In the genomic region with DNA sequence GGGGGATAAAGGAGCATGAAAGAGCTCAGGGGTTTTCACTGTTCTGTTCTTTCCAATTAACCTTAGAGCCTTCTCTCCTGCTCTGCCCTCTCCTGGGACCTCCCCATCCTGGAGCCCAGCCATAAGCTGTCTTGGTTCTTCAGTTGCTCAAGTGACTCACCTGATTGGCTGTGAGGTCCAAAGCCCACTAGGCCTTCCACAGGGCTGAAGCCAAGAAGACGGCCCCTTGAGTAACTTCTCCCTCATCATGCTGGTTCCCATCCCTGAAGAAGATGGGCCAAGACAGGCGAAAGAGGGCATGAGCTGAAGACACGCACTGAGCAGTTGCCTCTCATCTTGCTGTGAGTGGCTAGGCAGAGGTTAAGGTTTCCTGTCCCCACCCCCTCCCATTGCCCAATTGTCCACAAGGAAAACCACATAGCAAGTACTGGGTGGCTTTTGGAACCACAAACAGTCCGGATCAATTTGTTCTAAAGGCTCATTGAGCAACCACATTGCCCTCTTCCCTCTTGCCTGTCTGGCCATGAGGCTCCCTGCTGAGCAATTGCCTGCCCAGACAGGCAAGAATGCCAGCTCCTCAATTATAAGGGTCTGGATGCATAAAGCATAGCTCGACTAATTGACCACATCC, we compare ENCODE assay signal across 1 cellular context.
TF ChIP-seq lines count a peak whose summit lies in the region.

No MANE protein-coding gene starts in this region.

TF ChIP-seq in HepG2, 621 proteins besides CTCF, POLR2A, EP300 and RAD21 (continued from another document and continues in another):
- TF ChIP-seq AKNA (CRISPR knock-in tag; IDR thresholded peaks at IDR 0.05; ENCODE audit: borderline replicate concordance): no peak
- TF ChIP-seq, protein P1, sequence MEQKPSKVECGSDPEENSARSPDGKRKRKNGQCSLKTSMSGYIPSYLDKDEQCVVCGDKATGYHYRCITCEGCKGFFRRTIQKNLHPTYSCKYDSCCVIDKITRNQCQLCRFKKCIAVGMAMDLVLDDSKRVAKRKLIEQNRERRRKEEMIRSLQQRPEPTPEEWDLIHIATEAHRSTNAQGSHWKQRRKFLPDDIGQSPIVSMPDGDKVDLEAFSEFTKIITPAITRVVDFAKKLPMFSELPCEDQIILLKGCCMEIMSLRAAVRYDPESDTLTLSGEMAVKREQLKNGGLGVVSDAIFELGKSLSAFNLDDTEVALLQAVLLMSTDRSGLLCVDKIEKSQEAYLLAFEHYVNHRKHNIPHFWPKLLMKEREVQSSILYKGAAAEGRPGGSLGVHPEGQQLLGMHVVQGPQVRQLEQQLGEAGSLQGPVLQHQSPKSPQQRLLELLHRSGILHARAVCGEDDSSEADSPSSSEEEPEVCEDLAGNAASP (CRISPR knock-in tag; IDR thresholded peaks at IDR 0.05; ENCODE audit: borderline replicate concordance): peak; percentile 40; the same call in 1 of the 2 replicates
- TF ChIP-seq MAFF (IDR thresholded peaks at IDR 0.05; ENCODE audit: low read depth, low read length): no peak
- no peak for TF ChIP-seq ZNF777 (CRISPR knock-in tag; IDR thresholded peaks at IDR 0.05)
- TF ChIP-seq, protein P2, sequence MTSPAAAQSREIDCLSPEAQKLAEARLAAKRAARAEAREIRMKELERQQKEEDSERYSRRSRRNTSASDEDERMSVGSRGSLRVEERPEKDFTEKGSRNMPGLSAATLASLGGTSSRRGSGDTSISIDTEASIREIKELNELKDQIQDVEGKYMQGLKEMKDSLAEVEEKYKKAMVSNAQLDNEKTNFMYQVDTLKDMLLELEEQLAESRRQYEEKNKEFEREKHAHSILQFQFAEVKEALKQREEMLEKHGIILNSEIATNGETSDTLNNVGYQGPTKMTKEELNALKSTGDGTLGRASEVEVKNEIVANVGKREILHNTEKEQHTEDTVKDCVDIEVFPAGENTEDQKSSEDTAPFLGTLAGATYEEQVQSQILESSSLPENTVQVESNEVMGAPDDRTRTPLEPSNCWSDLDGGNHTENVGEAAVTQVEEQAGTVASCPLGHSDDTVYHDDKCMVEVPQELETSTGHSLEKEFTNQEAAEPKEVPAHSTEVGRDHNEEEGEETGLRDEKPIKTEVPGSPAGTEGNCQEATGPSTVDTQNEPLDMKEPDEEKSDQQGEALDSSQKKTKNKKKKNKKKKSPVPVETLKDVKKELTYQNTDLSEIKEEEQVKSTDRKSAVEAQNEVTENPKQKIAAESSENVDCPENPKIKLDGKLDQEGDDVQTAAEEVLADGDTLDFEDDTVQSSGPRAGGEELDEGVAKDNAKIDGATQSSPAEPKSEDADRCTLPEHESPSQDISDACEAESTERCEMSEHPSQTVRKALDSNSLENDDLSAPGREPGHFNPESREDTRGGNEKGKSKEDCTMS (CRISPR knock-in tag; conservative IDR thresholded peaks at IDR 0.05): no peak
- TF ChIP-seq, protein P3, sequence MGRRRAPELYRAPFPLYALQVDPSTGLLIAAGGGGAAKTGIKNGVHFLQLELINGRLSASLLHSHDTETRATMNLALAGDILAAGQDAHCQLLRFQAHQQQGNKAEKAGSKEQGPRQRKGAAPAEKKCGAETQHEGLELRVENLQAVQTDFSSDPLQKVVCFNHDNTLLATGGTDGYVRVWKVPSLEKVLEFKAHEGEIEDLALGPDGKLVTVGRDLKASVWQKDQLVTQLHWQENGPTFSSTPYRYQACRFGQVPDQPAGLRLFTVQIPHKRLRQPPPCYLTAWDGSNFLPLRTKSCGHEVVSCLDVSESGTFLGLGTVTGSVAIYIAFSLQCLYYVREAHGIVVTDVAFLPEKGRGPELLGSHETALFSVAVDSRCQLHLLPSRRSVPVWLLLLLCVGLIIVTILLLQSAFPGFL (CRISPR knock-in tag; IDR thresholded peaks at IDR 0.05): no peak
- peak; percentile 54; the same call in 1 of the 2 replicates for TF ChIP-seq HOXD1 (CRISPR knock-in tag; IDR thresholded peaks at IDR 0.05)
- no peak for TF ChIP-seq ZNF557 (CRISPR knock-in tag; IDR thresholded peaks at IDR 0.05)
- TF ChIP-seq MAZ (IDR thresholded peaks at IDR 0.05; ENCODE audit: borderline replicate concordance, low read depth, low read length): 0 out of 2 replicates have a peak, but pooled peaks have one; percentile 48
- TF ChIP-seq MAZ (CRISPR knock-in tag; IDR thresholded peaks at IDR 0.05; ENCODE audit: low read depth): peak; percentile 83
- no peak; the same call in 1 of the 2 replicates for TF ChIP-seq AKAP8 (CRISPR knock-in tag; IDR thresholded peaks at IDR 0.05)
- 0 out of 2 replicates have a peak, but pooled peaks have one; percentile 8 for TF ChIP-seq RFX5 (IDR thresholded peaks at IDR 0.05; ENCODE audit: low read depth, low read length)
- no peak; the same call in 1 of the 2 replicates for TF ChIP-seq ZNF383 (CRISPR knock-in tag; IDR thresholded peaks at IDR 0.05; ENCODE audit: borderline replicate concordance)
- peak; percentile 97 for TF ChIP-seq GATAD2A (CRISPR knock-in tag; IDR thresholded peaks at IDR 0.05)
- TF ChIP-seq ZNF816 (CRISPR knock-in tag; IDR thresholded peaks at IDR 0.05; ENCODE audit: borderline replicate concordance): no peak; the same call in 1 of the 2 replicates
- TF ChIP-seq TEAD3 (CRISPR knock-in tag; optimal IDR thresholded peaks at IDR 0.05; ENCODE audit: borderline replicate concordance): peak; percentile 85
- TF ChIP-seq GTF2F1 (IDR thresholded peaks at IDR 0.05; ENCODE audit: low read length): no peak
- no peak for TF ChIP-seq ZNF530 (CRISPR knock-in tag; IDR thresholded peaks at IDR 0.05; ENCODE audit: low read depth)
- no peak for TF ChIP-seq ATAD3A (CRISPR knock-in tag; IDR thresholded peaks at IDR 0.05)
- TF ChIP-seq ZKSCAN8 (CRISPR knock-in tag; IDR thresholded peaks at IDR 0.05; ENCODE audit: borderline replicate concordance): 0 out of 2 replicates have a peak, but pooled peaks have one; percentile 19
- TF ChIP-seq HNRNPL (IDR thresholded peaks at IDR 0.05; ENCODE audit: low read depth, low read length): no peak
- TF ChIP-seq SMAD1 (CRISPR knock-in tag; IDR thresholded peaks at IDR 0.05; ENCODE audit: borderline replicate concordance, low read depth): 0 out of 2 replicates have a peak, but pooled peaks have one; percentile 36
- no peak; the same call in 1 of the 2 replicates for TF ChIP-seq ZNF749 (CRISPR knock-in tag; IDR thresholded peaks at IDR 0.05; ENCODE audit: borderline replicate concordance)
- TF ChIP-seq, protein P4, sequence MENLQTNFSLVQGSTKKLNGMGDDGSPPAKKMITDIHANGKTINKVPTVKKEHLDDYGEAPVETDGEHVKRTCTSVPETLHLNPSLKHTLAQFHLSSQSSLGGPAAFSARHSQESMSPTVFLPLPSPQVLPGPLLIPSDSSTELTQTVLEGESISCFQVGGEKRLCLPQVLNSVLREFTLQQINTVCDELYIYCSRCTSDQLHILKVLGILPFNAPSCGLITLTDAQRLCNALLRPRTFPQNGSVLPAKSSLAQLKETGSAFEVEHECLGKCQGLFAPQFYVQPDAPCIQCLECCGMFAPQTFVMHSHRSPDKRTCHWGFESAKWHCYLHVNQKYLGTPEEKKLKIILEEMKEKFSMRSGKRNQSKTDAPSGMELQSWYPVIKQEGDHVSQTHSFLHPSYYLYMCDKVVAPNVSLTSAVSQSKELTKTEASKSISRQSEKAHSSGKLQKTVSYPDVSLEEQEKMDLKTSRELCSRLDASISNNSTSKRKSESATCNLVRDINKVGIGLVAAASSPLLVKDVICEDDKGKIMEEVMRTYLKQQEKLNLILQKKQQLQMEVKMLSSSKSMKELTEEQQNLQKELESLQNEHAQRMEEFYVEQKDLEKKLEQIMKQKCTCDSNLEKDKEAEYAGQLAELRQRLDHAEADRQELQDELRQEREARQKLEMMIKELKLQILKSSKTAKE (CRISPR knock-in tag; IDR thresholded peaks at IDR 0.05; ENCODE audit: borderline replicate concordance): peak; percentile 90
- TF ChIP-seq ZNF317 (CRISPR knock-in tag; IDR thresholded peaks at IDR 0.05): peak; percentile 88
- TF ChIP-seq, protein P5, sequence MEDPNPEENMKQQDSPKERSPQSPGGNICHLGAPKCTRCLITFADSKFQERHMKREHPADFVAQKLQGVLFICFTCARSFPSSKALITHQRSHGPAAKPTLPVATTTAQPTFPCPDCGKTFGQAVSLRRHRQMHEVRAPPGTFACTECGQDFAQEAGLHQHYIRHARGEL (CRISPR knock-in tag; IDR thresholded peaks at IDR 0.05): no peak
- TF ChIP-seq ZBTB34 (CRISPR knock-in tag; IDR thresholded peaks at IDR 0.05): peak; percentile 90
- TF ChIP-seq, protein P6, sequence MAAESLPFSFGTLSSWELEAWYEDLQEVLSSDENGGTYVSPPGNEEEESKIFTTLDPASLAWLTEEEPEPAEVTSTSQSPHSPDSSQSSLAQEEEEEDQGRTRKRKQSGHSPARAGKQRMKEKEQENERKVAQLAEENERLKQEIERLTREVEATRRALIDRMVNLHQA (CRISPR knock-in tag; IDR thresholded peaks at IDR 0.05): no peak
- TF ChIP-seq SUZ12 (IDR thresholded peaks at IDR 0.05; ENCODE audit: low read depth, low read length): no peak
- TF ChIP-seq KLF16 (CRISPR knock-in tag; IDR thresholded peaks at IDR 0.05): peak in 1 of 2 experiments; percentile 80; a peak in 2 of 4 replicates
- TF ChIP-seq ZNF430 (CRISPR knock-in tag; IDR thresholded peaks at IDR 0.05): peak; percentile 85; the same call in 1 of the 2 replicates
- TF ChIP-seq, protein P7, sequence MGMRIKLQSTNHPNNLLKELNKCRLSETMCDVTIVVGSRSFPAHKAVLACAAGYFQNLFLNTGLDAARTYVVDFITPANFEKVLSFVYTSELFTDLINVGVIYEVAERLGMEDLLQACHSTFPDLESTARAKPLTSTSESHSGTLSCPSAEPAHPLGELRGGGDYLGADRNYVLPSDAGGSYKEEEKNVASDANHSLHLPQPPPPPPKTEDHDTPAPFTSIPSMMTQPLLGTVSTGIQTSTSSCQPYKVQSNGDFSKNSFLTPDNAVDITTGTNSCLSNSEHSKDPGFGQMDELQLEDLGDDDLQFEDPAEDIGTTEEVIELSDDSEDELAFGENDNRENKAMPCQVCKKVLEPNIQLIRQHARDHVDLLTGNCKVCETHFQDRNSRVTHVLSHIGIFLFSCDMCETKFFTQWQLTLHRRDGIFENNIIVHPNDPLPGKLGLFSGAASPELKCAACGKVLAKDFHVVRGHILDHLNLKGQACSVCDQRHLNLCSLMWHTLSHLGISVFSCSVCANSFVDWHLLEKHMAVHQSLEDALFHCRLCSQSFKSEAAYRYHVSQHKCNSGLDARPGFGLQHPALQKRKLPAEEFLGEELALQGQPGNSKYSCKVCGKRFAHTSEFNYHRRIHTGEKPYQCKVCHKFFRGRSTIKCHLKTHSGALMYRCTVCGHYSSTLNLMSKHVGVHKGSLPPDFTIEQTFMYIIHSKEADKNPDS (CRISPR knock-in tag; IDR thresholded peaks at IDR 0.05): peak; percentile 47; the same call in 1 of the 2 replicates
- TF ChIP-seq, protein P8, sequence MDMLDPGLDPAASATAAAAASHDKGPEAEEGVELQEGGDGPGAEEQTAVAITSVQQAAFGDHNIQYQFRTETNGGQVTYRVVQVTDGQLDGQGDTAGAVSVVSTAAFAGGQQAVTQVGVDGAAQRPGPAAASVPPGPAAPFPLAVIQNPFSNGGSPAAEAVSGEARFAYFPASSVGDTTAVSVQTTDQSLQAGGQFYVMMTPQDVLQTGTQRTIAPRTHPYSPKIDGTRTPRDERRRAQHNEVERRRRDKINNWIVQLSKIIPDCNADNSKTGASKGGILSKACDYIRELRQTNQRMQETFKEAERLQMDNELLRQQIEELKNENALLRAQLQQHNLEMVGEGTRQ (IDR thresholded peaks at IDR 0.05; ENCODE audit: low read depth, low read length): no peak
- TF ChIP-seq, protein P8 (CRISPR knock-in tag; IDR thresholded peaks at IDR 0.05; ENCODE audit: borderline replicate concordance): no peak
- peak; percentile 98 for TF ChIP-seq ZNF44 (CRISPR knock-in tag; IDR thresholded peaks at IDR 0.05)
- no peak for TF ChIP-seq ZNF20 (CRISPR knock-in tag; IDR thresholded peaks at IDR 0.05)
- peak; percentile 28; the same call in 1 of the 2 replicates for TF ChIP-seq ZNF160 (CRISPR knock-in tag; IDR thresholded peaks at IDR 0.05)
- TF ChIP-seq ZKSCAN1 (IDR thresholded peaks at IDR 0.05; ENCODE audit: low read length): peak; percentile 50; the same call in 1 of the 2 replicates
- no peak for TF ChIP-seq ZNF30 (CRISPR knock-in tag; IDR thresholded peaks at IDR 0.05)
